Comparison of ENCODE assay signal across 11 cellular contexts in genomic region chr12:112386726-112387125, GRCh38. TPM values are rescaled to one million over a fixed set of nuclear protein-coding genes. Genes with fewer than 3 reads are reported as not detected.
DNase-seq lines count a peak whose midpoint lies in the region; ATAC-seq, FAIRE-seq and TF ChIP-seq lines count a peak whose summit lies in the region.
"Had no signal": no experiment of that assay in that cellular context is flagged by ENCODE, and none has a peak within 500 bp of the region (broad histone marks: within the 10 kb centered on the region; RNA-seq: fewer than 3 reads in every experiment).

No MANE protein-coding gene starts in this region.

- TF ChIP-seq CTCF in mammary epithelial cell (conservative IDR thresholded peaks at IDR 0.05 in 1 of 2, IDR thresholded peaks at IDR 0.05 in 1 of 2; ENCODE audit: extremely low read depth in 1 of 2, insufficient read depth in 1 of 2, low read depth in 1 of 2, low read length in 2 of 2) (no peak), breast epithelium (IDR thresholded peaks at IDR 0.05) (no peak), GM12878 (IDR thresholded peaks at IDR 0.05 in 2 of 3, conservative IDR thresholded peaks at IDR 0.05 in 1 of 3; ENCODE audit: control insufficient read depth in 2 of 3, extremely low read depth in 1 of 3, insufficient read depth in 1 of 3, low read depth in 3 of 3, low read length in 3 of 3) (no peak), parathyroid adenoma (IDR thresholded peaks at IDR 0.05) (no peak), transverse colon (IDR thresholded peaks at IDR 0.05) (no peak)

- no peak for FAIRE-seq in GM12878 (lab: Jason Lieb, UNC)

- peak overlapping the region in 1 of 2 donors; percentile 88 for H3K27ac Mint-ChIP-seq in stimulated activated naive CD8-positive, alpha-beta T cell treated with anti-CD3 and anti-CD28 coated beads, Interleukin-15, amount 100 ng/mL, for 72 hours

- H3K27me3 ChIP-seq in mammary epithelial cell (ENCODE audit: insufficient read depth, low read length): no peaks in the 10 kb centered on the region
- H3K27me3 ChIP-seq in breast epithelium: no peaks in the 10 kb centered on the region
- no peaks in the 10 kb centered on the region for H3K27me3 ChIP-seq in GM12878 (replicated peaks in 1 of 2; ENCODE audit: control insufficient read depth in 2 of 2, insufficient read depth in 2 of 2, low read length in 1 of 2)
- no peaks in the 10 kb centered on the region for H3K27me3 ChIP-seq in parathyroid adenoma (ENCODE audit: control insufficient read depth, insufficient read depth, low read length)
- no peaks in the 10 kb centered on the region for H3K27me3 ChIP-seq in transverse colon
- H3K27me3 ChIP-seq: colonic mucosa, upper lobe of left lung had no signal

- H3K9me3 Mint-ChIP-seq in stimulated activated naive CD8-positive, alpha-beta T cell treated with anti-CD3 and anti-CD28 coated beads, Interleukin-15, amount 100 ng/mL, for 72 hours: no peaks in the 10 kb centered on the region
- H3K9me3 Mint-ChIP-seq: naive B cell had no signal

- H4K20me1 ChIP-seq in mammary epithelial cell (ENCODE audit: insufficient read depth, low read length) (no peaks in the 10 kb centered on the region), GM12878 (ENCODE audit: control insufficient read depth, insufficient read depth) (no peaks in the 10 kb centered on the region)

- no peak overlapping the region for H3K9ac ChIP-seq in mammary epithelial cell (ENCODE audit: insufficient read depth, low read length)
- no peak overlapping the region for H3K9ac ChIP-seq in GM12878 (ENCODE audit: control insufficient read depth, insufficient read depth, low read length)
- H3K9ac ChIP-seq in parathyroid adenoma: no peak overlapping the region

- SMC1A ChIA-PET in GM12878 (lab: Charles Lee; ENCODE audit: uncharacterized antibody, unreplicated experiment): interaction anchor here (0.6 to 2.4 kb wide), 39 partner anchors 9 to 446 kb away, joined by 3 to 48 read pairs (median 4); no protein-coding TSS in a partner anchor

- RAD21 ChIA-PET in GM12878 (lab: Charles Lee; ENCODE audit: unreplicated experiment): interaction anchor here (0.7 to 3.3 kb wide), 18 partner anchors 18 to 459 kb away, joined by 3 to 76 read pairs (median 4); no protein-coding TSS in a partner anchor

- H3K4me3 ChIP-seq in mammary epithelial cell (replicated peaks in 1 of 3; ENCODE audit: insufficient read depth in 1 of 3, low read depth in 2 of 3, low read length in 3 of 3) (no peak overlapping the region), breast epithelium (no peak overlapping the region), GM12878 (no peak overlapping the region), parathyroid adenoma (ENCODE audit: low read depth, low read length) (no peak overlapping the region), transverse colon (no peak overlapping the region)

- no peak for ATAC-seq in GM12878
- no peak for ATAC-seq in stimulated activated naive CD8-positive, alpha-beta T cell treated with anti-CD3 and anti-CD28 coated beads, Interleukin-15, amount 100 ng/mL, for 72 hours

- H3K36me3 ChIP-seq in mammary epithelial cell (ENCODE audit: insufficient read depth, low read length) (no peaks in the 10 kb centered on the region), breast epithelium (no peaks in the 10 kb centered on the region), GM12878 (ENCODE audit: control insufficient read depth in 2 of 2, insufficient read depth in 2 of 2, low read length in 1 of 2) (no peaks in the 10 kb centered on the region), parathyroid adenoma (ENCODE audit: control insufficient read depth, insufficient read depth, low read length) (no peaks in the 10 kb centered on the region), transverse colon (no peaks in the 10 kb centered on the region)
- H3K36me3 ChIP-seq: colonic mucosa, upper lobe of left lung had no signal

- no peak for TF ChIP-seq EP300 in GM12878 (IDR thresholded peaks at IDR 0.05; ENCODE audit: borderline replicate concordance in 1 of 2, control insufficient read depth in 1 of 2, low read depth in 2 of 2, low read length in 2 of 2)
- no peak for TF ChIP-seq EP300 in transverse colon (IDR thresholded peaks at IDR 0.05; ENCODE audit: low read depth)

- H3K4me1 ChIP-seq in mammary epithelial cell (ENCODE audit: insufficient read depth, low read length) (peaks cover 5% of the 10 kb centered on the region), breast epithelium (peaks cover 0 to 3% of the 10 kb centered on the region in 2 donors), GM12878 (ENCODE audit: control insufficient read depth, insufficient read depth, low read length) (no peaks in the 10 kb centered on the region; the same call in 1 of the 2 replicates), parathyroid adenoma (no peaks in the 10 kb centered on the region), transverse colon (peaks cover 0 to 10% (median 0%) of the 10 kb centered on the region in 4 donors)
- H3K4me1 ChIP-seq: colonic mucosa had no signal

- BruUV-seq in mammary epithelial cell (replicated peaks; lab: Mats Ljungman, UMichigan) (no TSS peak), GM12878 (replicated peaks; lab: Mats Ljungman, UMichigan) (no TSS peak)

- H2AFZ ChIP-seq in mammary epithelial cell (ENCODE audit: low read depth, low read length) (peak overlapping the region; percentile 78), GM12878 (ENCODE audit: control insufficient read depth, low read depth, low read length) (peak overlapping the region; percentile 54), parathyroid adenoma (peak overlapping the region; percentile 59)

- H3K4me3 Mint-ChIP-seq in stimulated activated naive CD8-positive, alpha-beta T cell treated with anti-CD3 and anti-CD28 coated beads, Interleukin-15, amount 100 ng/mL, for 72 hours: no peak overlapping the region

- H3K4me2 ChIP-seq in mammary epithelial cell (ENCODE audit: insufficient read depth, low read depth, low read length) (no peak overlapping the region), GM12878 (ENCODE audit: control insufficient read depth, insufficient read depth) (no peak overlapping the region), parathyroid adenoma (ENCODE audit: low read length) (no peak overlapping the region)

- TF ChIP-seq POLR2A in breast epithelium (IDR thresholded peaks at IDR 0.05): no peak
- TF ChIP-seq POLR2A in GM12878 (IDR thresholded peaks at IDR 0.05; ENCODE audit: low read depth, low read length): no peak
- TF ChIP-seq POLR2A in transverse colon (IDR thresholded peaks at IDR 0.05): no peak

- H3K79me2 ChIP-seq in mammary epithelial cell (ENCODE audit: insufficient read depth, low read length) (peaks cover 4% of the 10 kb centered on the region), GM12878 (ENCODE audit: control insufficient read depth, insufficient read depth, low read length) (peaks cover 3% of the 10 kb centered on the region), parathyroid adenoma (no peaks in the 10 kb centered on the region)

- H3K9me3 ChIP-seq in mammary epithelial cell (replicated peaks; ENCODE audit: insufficient read depth, low read length): no peaks in the 10 kb centered on the region
- no peaks in the 10 kb centered on the region for H3K9me3 ChIP-seq in breast epithelium
- H3K9me3 ChIP-seq in GM12878 (replicated peaks; ENCODE audit: control insufficient read depth, insufficient read depth, low read length): no peaks in the 10 kb centered on the region
- H3K9me3 ChIP-seq in parathyroid adenoma (ENCODE audit: control insufficient read depth, low read length): no peaks in the 10 kb centered on the region
- no peaks in the 10 kb centered on the region for H3K9me3 ChIP-seq in transverse colon
- H3K9me3 ChIP-seq: colonic mucosa, upper lobe of left lung had no signal

- no peaks in the 10 kb centered on the region for H3K27me3 Mint-ChIP-seq in stimulated activated naive CD8-positive, alpha-beta T cell treated with anti-CD3 and anti-CD28 coated beads, Interleukin-15, amount 100 ng/mL, for 72 hours
- H3K27me3 Mint-ChIP-seq: naive B cell had no signal

- DNase-seq in mammary epithelial cell (no peak), breast epithelium (ENCODE audit: low spot score in 2 of 2) (no peak), NCI-H2171 (lab: John Stamatoyannopoulos, UW) (peak; percentile 20), GM12878 (ENCODE audit: low read depth, low spot score) (no peak), transverse colon (no peak), COLO829 (ENCODE audit: low spot score) (no peak)
- DNase-seq in stimulated activated naive CD8-positive, alpha-beta T cell treated with anti-CD3 and anti-CD28 coated beads, Interleukin-15, amount 100 ng/mL, for 72 hours: no peak

- WGBS in mammary epithelial cell (ENCODE audit: low coverage, missing lambda C conversion rate): 85% methylated on average over 3 of the region's 3 CpGs
- 91% methylated on average over 3 of the region's 3 CpGs for WGBS in GM12878 (ENCODE audit: insufficient coverage, insufficient replicate concordance, low lambda C conversion rate, missing lambda C conversion rate)
- WGBS in transverse colon (ENCODE audit: low coverage in 1 of 2), 2 donors: 76 to 83% methylated on average over 3 of the region's 3 CpGs

- CTCF ChIA-PET in mammary epithelial cell (lab: Charles Lee; ENCODE audit: low non-redundant PET): interaction anchor here (0.5 to 1.3 kb wide), 4 partner anchors 189 to 442 kb away, joined by 4 to 8 read pairs (median 6); no protein-coding TSS in a partner anchor
- CTCF ChIA-PET in GM12878 (lab: Yijun Ruan, JAX): interaction anchor here (0.5 to 4.4 kb wide), 39 partner anchors 12 to 572 kb away, joined by 3 to 140 read pairs (median 4); partner anchors contain the start of gene NAA25

- H3K27ac ChIP-seq in mammary epithelial cell (ENCODE audit: insufficient read depth, low read depth, low read length): no peak overlapping the region
- peak overlapping the region in 1 of 2 donors; percentile 2 for H3K27ac ChIP-seq in breast epithelium
- no peak overlapping the region for H3K27ac ChIP-seq in GM12878 (ENCODE audit: control insufficient read depth, insufficient read depth)
- H3K27ac ChIP-seq in parathyroid adenoma: no peak overlapping the region
- H3K27ac ChIP-seq in transverse colon: no peak overlapping the region
- H3K27ac ChIP-seq: colonic mucosa, upper lobe of left lung had no signal

- POLR2A ChIA-PET in GM12878 (lab: Charles Lee): interaction anchor here (0.6 to 1.1 kb wide), 4 partner anchors 261 to 445 kb away, joined by 3 to 5 read pairs (median 3); partner anchors contain the start of genes TMEM116 and TRAFD1

- intact Hi-C loops in mammary epithelial cell (cut with micrococcal nuclease) (loop anchor here (1.0 to 10.0 kb wide), 5 partner anchors 91 to 542 kb away; partner anchors contain the start of gene MAPKAPK5), breast epithelium (cut with DNase I; ENCODE audit: low total_unique reads) (no loop called here), GM12878 (cut with micrococcal nuclease; ENCODE audit: unreplicated experiment) (loop anchor here (1.0 to 10.0 kb wide), 6 partner anchors 112 to 542 kb away; partner anchors contain the start of genes ERP29, MAPKAPK5 and TMEM116), transverse colon (cut with DNase I; ENCODE audit: low total_unique reads) (no loop called here)

- in situ Hi-C loops in mammary epithelial cell (cut with MboI; ENCODE audit: low sequenced_read_pairs in 2 of 2): loop anchor here (5.0 to 10.0 kb wide), 3 partner anchors 189 to 282 kb away; partner anchors contain the start of gene NAA25 (in 1 of the 2)
- in situ Hi-C loops in GM12878 (cut with MboI): loop anchor here (5.0 to 10.0 kb wide), 2 partner anchors 189 to 442 kb away; no protein-coding TSS in a partner anchor
- in situ Hi-C loops in transverse colon (cut with MboI; ENCODE audit: low pct_ligation_motif_present in 1 of 4, low pct_unique_long_range_greater_than_20kb in 1 of 4, low sequenced_read_pairs in 3 of 4): loop anchor here in 2 of 4 donors (5.0 to 25.0 kb wide), 3 partner anchors 122 to 449 kb away; no protein-coding TSS in a partner anchor

- dilution Hi-C loops in mammary epithelial cell (cut with HindIII; ENCODE audit: low sequenced_read_pairs): no loop called here

- peaks cover 22% of the 10 kb centered on the region for H3K4me1 Mint-ChIP-seq in stimulated activated naive CD8-positive, alpha-beta T cell treated with anti-CD3 and anti-CD28 coated beads, Interleukin-15, amount 100 ng/mL, for 72 hours

- no peak for TF ChIP-seq RAD21 in GM12878 (IDR thresholded peaks at IDR 0.05; ENCODE audit: insufficient read depth, low read depth, low read length)

RNA-seq across cellular contexts. Expression of gene HECTD4, which starts 4.5 kb away (rescaled TPM):
- total RNA-seq in mammary epithelial cell (10 to 100 TPM; 30.7 to 36.1 TPM), breast epithelium (10 to 100 TPM; 37.6 to 57.4 (median 49.5) TPM), GM12878 (2014; rRNA removed) (20.1 and 20.4 TPM in 2 replicates), GM12878 (2014; rRNA removed; fragmentation: Illumina TruSeq; extraction: Trizol) (17.5 and 19.1 TPM in 2 replicates), GM12878 (2021) (39.9 and 43.9 TPM in 2 replicates), transverse colon (100 to 1,000 TPM in 2 of 4 donors, 10 to 100 TPM in 2; 52.6 to 171 (median 121) TPM)
- polyA plus RNA-seq in mammary epithelial cell (5.1 TPM), GM12878 (2011; rRNA removed) (10.6 and 11.9 TPM in 2 replicates), GM12878 (2014; fragmentation: Illumina TruSeq; extraction: Trizol) (18.4 and 20.0 TPM in 2 replicates), GM12878 (2014; fragmentation: Nextera tagmentation; extraction: Ambion mirVana) (10 to 100 TPM in 1 of 2 experiments, 1 to 10 TPM in 1; 5.8 to 17.1 TPM), GM12878 (2014; rRNA removed) (27.2 and 27.7 TPM in 2 replicates), GM12878 (2016; fragmentation: Nextera tagmentation; extraction: Ambion mirVana) (10 to 100 TPM; 17.4 to 18.3 TPM)
- 18.2 TPM for polyA minus RNA-seq in mammary epithelial cell
- total RNA-seq in GM12878 (2013; cell fraction: nucleolus; rRNA removed): 225 and 244 TPM in 2 replicates
- polyA plus RNA-seq in GM12878 (2011; ENCODE audit: low read depth): 8.5 TPM
- 8.4 and 9.0 TPM in 2 replicates for polyA plus RNA-seq in GM12878 (2011; cell fraction: cytosol; rRNA removed)
- polyA plus RNA-seq in GM12878 (2011; cell fraction: nucleus; rRNA removed): 52.4 and 62.5 TPM in 2 replicates
- 21.1 and 23.8 TPM in 2 replicates for polyA plus RNA-seq in GM12878 (2012)
- polyA minus RNA-seq in GM12878 (2011; rRNA and poly(A)+ RNA removed): 52.5 and 59.6 TPM in 2 replicates
- polyA minus RNA-seq in GM12878 (2011; cell fraction: cytosol; rRNA and poly(A)+ RNA removed): 15.4 and 17.7 TPM in 2 replicates
- 56.3 and 84.3 TPM in 2 replicates for polyA minus RNA-seq in GM12878 (2011; cell fraction: nucleus; rRNA and poly(A)+ RNA removed)

RNA-seq across cellular contexts. Expression of gene RPL6, which starts 22.7 kb away (rescaled TPM):
- total RNA-seq in mammary epithelial cell (1,000 to 10,000 TPM in 1 of 2 donors, 100 to 1,000 TPM in 1; 838 to 1,399 TPM), breast epithelium (1,000 to 10,000 TPM; 1,571 to 1,840 (median 1,826) TPM), GM12878 (2014; rRNA removed) (2,056 and 2,150 TPM in 2 replicates), GM12878 (2014; rRNA removed; fragmentation: Illumina TruSeq; extraction: Trizol) (3,315 and 3,434 TPM in 2 replicates), GM12878 (2021) (2,327 and 2,384 TPM in 2 replicates), transverse colon (1,000 to 10,000 TPM in 1 of 4 donors, 100 to 1,000 TPM in 3; 361 to 1,162 (median 790) TPM)
- polyA plus RNA-seq in mammary epithelial cell (1,877 TPM), GM12878 (2011; rRNA removed) (2,686 and 3,119 TPM in 2 replicates), GM12878 (2014; fragmentation: Illumina TruSeq; extraction: Trizol) (3,690 and 4,950 TPM in 2 replicates), GM12878 (2014; fragmentation: Nextera tagmentation; extraction: Ambion mirVana) (1,000 to 10,000 TPM; 1,828 to 2,204 TPM), GM12878 (2014; rRNA removed) (2,258 and 2,542 TPM in 2 replicates), GM12878 (2016; fragmentation: Nextera tagmentation; extraction: Ambion mirVana) (100 to 1,000 TPM; 801 to 823 TPM)
- 600 TPM for polyA minus RNA-seq in mammary epithelial cell
- total RNA-seq in GM12878 (2013; cell fraction: nucleolus; rRNA removed): 391 and 401 TPM in 2 replicates
- polyA plus RNA-seq in GM12878 (2011; ENCODE audit: low read depth): 3,955 TPM
- polyA plus RNA-seq in GM12878 (2011; cell fraction: cytosol; rRNA removed): 1,825 and 1,843 TPM in 2 replicates
- polyA plus RNA-seq in GM12878 (2011; cell fraction: nucleus; rRNA removed): 658 and 690 TPM in 2 replicates
- 3,096 and 3,407 TPM in 2 replicates for polyA plus RNA-seq in GM12878 (2012)
- polyA minus RNA-seq in GM12878 (2011; rRNA and poly(A)+ RNA removed): 401 and 520 TPM in 2 replicates
- polyA minus RNA-seq in GM12878 (2011; cell fraction: cytosol; rRNA and poly(A)+ RNA removed): 251 and 289 TPM in 2 replicates
- polyA minus RNA-seq in GM12878 (2011; cell fraction: nucleus; rRNA and poly(A)+ RNA removed): 118 and 169 TPM in 2 replicates

RNA-seq across cellular contexts. Expression of gene PTPN11, which starts 32.0 kb away (rescaled TPM):
- total RNA-seq in mammary epithelial cell (100 to 1,000 TPM; 108 to 165 TPM), breast epithelium (100 to 1,000 TPM in 1 of 3 donors, 10 to 100 TPM in 2; 73.8 to 288 (median 91.4) TPM), GM12878 (2014; rRNA removed) (43.7 and 49.9 TPM in 2 replicates), GM12878 (2014; rRNA removed; fragmentation: Illumina TruSeq; extraction: Trizol) (68.8 and 70.0 TPM in 2 replicates), GM12878 (2021) (84.9 and 85.2 TPM in 2 replicates), transverse colon (10 to 100 TPM; 46.4 to 56.7 (median 50.3) TPM)
- polyA plus RNA-seq in mammary epithelial cell (68.3 TPM), GM12878 (2011; rRNA removed) (64.5 and 101 TPM in 2 replicates), GM12878 (2014; fragmentation: Illumina TruSeq; extraction: Trizol) (56.6 and 62.8 TPM in 2 replicates), GM12878 (2014; fragmentation: Nextera tagmentation; extraction: Ambion mirVana) (10 to 100 TPM; 14.6 to 23.2 TPM), GM12878 (2014; rRNA removed) (31.8 and 35.1 TPM in 2 replicates), GM12878 (2016; fragmentation: Nextera tagmentation; extraction: Ambion mirVana) (10 to 100 TPM; 60.6 to 68.2 TPM)
- polyA minus RNA-seq in mammary epithelial cell: 120 TPM
- total RNA-seq in GM12878 (2013; cell fraction: nucleolus; rRNA removed): 33.7 and 35.2 TPM in 2 replicates
- polyA plus RNA-seq in GM12878 (2011; ENCODE audit: low read depth): 15.9 TPM
- polyA plus RNA-seq in GM12878 (2011; cell fraction: cytosol; rRNA removed): 43.2 and 45.9 TPM in 2 replicates
- 19.4 and 26.1 TPM in 2 replicates for polyA plus RNA-seq in GM12878 (2011; cell fraction: nucleus; rRNA removed)
- 23.9 and 28.6 TPM in 2 replicates for polyA plus RNA-seq in GM12878 (2012)
- polyA minus RNA-seq in GM12878 (2011; rRNA and poly(A)+ RNA removed): 93.5 and 95.2 TPM in 2 replicates
- polyA minus RNA-seq in GM12878 (2011; cell fraction: cytosol; rRNA and poly(A)+ RNA removed): 36.6 and 48.3 TPM in 2 replicates
- 8.7 and 15.7 TPM in 2 replicates for polyA minus RNA-seq in GM12878 (2011; cell fraction: nucleus; rRNA and poly(A)+ RNA removed)

Comparison
In these comparisons a context has a peak if more than half of its experiments do, and no peak if none do; other contexts are left out.
1. intact Hi-C loops: an anchor here in mammary epithelial cell (1.0 to 10.0 kb wide) and GM12878 (1.0 to 10.0 kb wide); none called in breast epithelium and transverse colon.